Comparison of ENCODE assay signal across 21 cellular contexts in genomic region chrX:34146906-34147305, GRCh38. TPM values are rescaled to one million over a fixed set of nuclear protein-coding genes. Genes with fewer than 3 reads are reported as not detected.
DNase-seq lines count a peak whose midpoint lies in the region; FAIRE-seq and TF ChIP-seq lines count a peak whose summit lies in the region.
"Had no signal": no experiment of that assay in that cellular context is flagged by ENCODE, and none has a peak within 500 bp of the region (broad histone marks: within the 10 kb centered on the region; RNA-seq: fewer than 3 reads in every experiment).

No MANE protein-coding gene starts in this region.

- H3K9ac ChIP-seq in kidney (ENCODE audit: low read length in 2 of 2) = no peak overlapping the region

- peak; percentile 18 for DNase-seq in NCI-H146 treated with DMSO at 0.1 percent for 48 hours (lab: John Stamatoyannopoulos, UW; ENCODE audit: unreplicated experiment)
- peak; percentile 64 for DNase-seq in kidney
- DNase-seq in posterior vena cava (ENCODE audit: low spot score) = peak; percentile 72
- DNase-seq in HFFc6 = no peak
- DNase-seq in kidney glomerular epithelial cell (lab: John Stamatoyannopoulos, UW) = no peak
- DNase-seq in NCI-H2171 treated with DMSO at 0.1 percent for 48 hours (lab: John Stamatoyannopoulos, UW) = no peak
- DNase-seq: Caco-2; CD4-positive, CD25-positive, alpha-beta regulatory T cell; CD8-positive, alpha-beta T cell; DMS79; GF-D8; GOT3 had no signal

- no peak overlapping the region for H3K27ac ChIP-seq in kidney (ENCODE audit: low read depth in 2 of 2, low read length in 2 of 2)
- H3K27ac ChIP-seq: C4-2B had no signal

- intact Hi-C loops in kidney (cut with DNase I) (no loop called here), posterior vena cava (cut with DNase I) (no loop called here)

- H3K4me3 Mint-ChIP-seq in HFFc6 = no peak overlapping the region
- H3K4me3 Mint-ChIP-seq: CD4-positive, CD25-positive, alpha-beta regulatory T cell; CD8-positive, alpha-beta T cell had no signal

- H3K4me1 Mint-ChIP-seq in HFFc6 (ENCODE audit: low read depth) = no peaks in the 10 kb centered on the region
- H3K4me1 Mint-ChIP-seq: CD4-positive, CD25-positive, alpha-beta regulatory T cell had no signal

- H3K36me3 ChIP-seq in kidney (ENCODE audit: control insufficient read depth in 1 of 2, insufficient read depth in 2 of 2, low read length in 2 of 2) = no peaks in the 10 kb centered on the region
- H3K36me3 ChIP-seq: HAP-1 had no signal

- no peaks in the 10 kb centered on the region for H3K4me1 ChIP-seq in kidney (ENCODE audit: control insufficient read depth in 1 of 2, insufficient read depth in 1 of 2, low read depth in 1 of 2, low read length in 2 of 2)
- H3K4me1 ChIP-seq: Caco-2, HAP-1 had no signal

- no peak for FAIRE-seq in kidney (lab: Jason Lieb, UNC)
- FAIRE-seq: GM12891, GM18507, H54 had no signal

- TF ChIP-seq CTCF in kidney (IDR thresholded peaks at IDR 0.05; ENCODE audit: borderline replicate concordance, extremely low read depth, insufficient read depth) = no peak
- no peak for TF ChIP-seq CTCF in HFFc6 (IDR thresholded peaks at IDR 0.05)

- H3K36me3 Mint-ChIP-seq in HFFc6 (ENCODE audit: low read depth) = no peaks in the 10 kb centered on the region
- H3K36me3 Mint-ChIP-seq: CD4-positive, CD25-positive, alpha-beta regulatory T cell; CD8-positive, alpha-beta T cell had no signal

- no peak overlapping the region for H3K27ac Mint-ChIP-seq in HFFc6
- H3K27ac Mint-ChIP-seq: CD4-positive, CD25-positive, alpha-beta regulatory T cell; CD8-positive, alpha-beta T cell had no signal

- no peaks in the 10 kb centered on the region for H3K9me3 ChIP-seq in kidney (ENCODE audit: control insufficient read depth in 1 of 2, low read length in 2 of 2)
- H3K9me3 ChIP-seq: Caco-2, HAP-1 had no signal

- H3K9me3 Mint-ChIP-seq in HFFc6 = peaks cover 10% of the 10 kb centered on the region; the same call in 1 of the 2 replicates
- H3K9me3 Mint-ChIP-seq: CD8-positive, alpha-beta T cell had no signal

- H3K27me3 Mint-ChIP-seq in HFFc6 (ENCODE audit: insufficient read depth) = no peaks in the 10 kb centered on the region
- H3K27me3 Mint-ChIP-seq: CD4-positive, CD25-positive, alpha-beta regulatory T cell had no signal

- no peak overlapping the region for H3K4me3 ChIP-seq in kidney (ENCODE audit: low read length in 2 of 2)
- H3K4me3 ChIP-seq: HAP-1 had no signal

RNA-seq across cellular contexts. Expression of gene FAM47A, which starts 14.8 kb away (rescaled TPM):
- total RNA-seq in kidney (not detected), posterior vena cava (not detected)
- not detected for polyA plus RNA-seq in kidney (ENCODE audit: insufficient read depth, low read depth, low replicate concordance)
- total RNA-seq in HFFc6 (2021; fragmentation: NEBNext Ultra II Directional; extraction: Animal tissue kit (Norgen Biotek cat#: 25700)) = not detected
- total RNA-seq: A172; A673; Caco-2; CD4-positive, CD25-positive, alpha-beta regulatory T cell; CD8-positive, alpha-beta T cell; G401 had no signal
- polyA plus RNA-seq: BJ; CD4-positive, CD25-positive, alpha-beta regulatory T cell had no signal

Comparison
In these comparisons a context has a peak if more than half of its experiments do, and no peak if none do; other contexts are left out.
1. DNase-seq: peak in NCI-H146 treated with DMSO at 0.1 percent for 48 hours (single experiment), kidney (single experiment) and posterior vena cava (single experiment); none in HFFc6 (single experiment), kidney glomerular epithelial cell (single experiment) and NCI-H2171 treated with DMSO at 0.1 percent for 48 hours (single experiment).